ENCODE assay signal across 18 cellular contexts in genomic region chr15:38854506-38854905, GRCh38.
"Had no signal": no experiment of that assay in that cellular context is flagged by ENCODE, and none has a peak within 500 bp of the region (broad histone marks: within the 10 kb centered on the region; RNA-seq: fewer than 3 reads in every experiment).

No MANE protein-coding gene starts in this region.

- H3K36me3 ChIP-seq: ascending aorta, heart right ventricle, neural progenitor cell, sigmoid colon, thoracic aorta, upper lobe of right lung had no signal

- H3K27ac ChIP-seq: ascending aorta, heart right ventricle, neural progenitor cell, psoas muscle, sigmoid colon, thoracic aorta, upper lobe of right lung had no signal

- H3K4me1 ChIP-seq: ascending aorta, neural progenitor cell, psoas muscle, sigmoid colon, upper lobe of right lung had no signal

- H3K27me3 ChIP-seq: ascending aorta, heart right ventricle, neural progenitor cell, sigmoid colon, upper lobe of right lung had no signal

- H3K4me3 ChIP-seq: ascending aorta, heart right ventricle, lung, neural progenitor cell, psoas muscle, sigmoid colon, thoracic aorta, upper lobe of right lung had no signal

- H3K9me3 ChIP-seq: ascending aorta, heart right ventricle, psoas muscle, sigmoid colon, thoracic aorta, upper lobe of right lung had no signal

- H3K4me2 ChIP-seq: neural progenitor cell had no signal

- H3K9ac ChIP-seq: neural progenitor cell had no signal

- DNase-seq: activated CD4-positive, CD25-positive, alpha-beta regulatory T cell treated with anti-CD3 and anti-CD28 coated beads, Interleukin-2, amount 50 U/mL, for 72 hours; activated naive CD4-positive, alpha-beta T cell treated with anti-CD3 and anti-CD28 coated beads for 36 hours; activated naive CD8-positive, alpha-beta T cell treated with anti-CD3 and anti-CD28 coated beads, Interleukin-2, amount 50 U/mL, for 24 hours; endodermal cell; erythroblast; heart right ventricle; left cardiac atrium; midbrain; psoas muscle; sigmoid colon; stimulated activated CD4-positive, alpha-beta T cell treated with anti-CD3 and anti-CD28 coated beads, Interleukin-1b, Interleukin-23, amount 100 ng/mL, for 48 hours; T-cell; T-helper 9 cell; upper lobe of right lung had no signal

- H2AFZ ChIP-seq: neural progenitor cell had no signal
